1 cellular context compared by ENCODE assay signal in the genomic region with DNA sequence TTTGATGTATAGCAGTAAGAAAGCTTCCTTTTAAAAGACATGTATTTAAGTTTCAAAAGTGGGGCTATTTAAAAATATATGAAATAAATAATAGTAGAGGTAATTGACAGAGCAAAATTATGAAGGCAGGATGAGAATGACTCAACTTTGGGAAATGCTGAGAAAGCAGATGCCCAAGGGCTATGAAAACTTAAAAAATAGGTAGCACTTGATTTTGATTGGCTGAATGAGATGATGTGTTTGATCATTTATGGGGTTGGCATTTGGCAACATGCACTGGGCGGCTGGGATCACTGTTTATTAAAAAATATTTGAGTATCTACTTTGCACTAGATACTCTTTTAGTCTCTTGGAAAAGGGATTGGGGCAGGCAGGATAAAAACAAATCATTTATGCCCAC. TPM values are rescaled to one million over a fixed set of nuclear protein-coding genes. Genes with fewer than 3 reads are reported as not detected.
"Had no signal": no experiment of that assay in that cellular context is flagged by ENCODE, and none has a peak within 500 bp of the region (broad histone marks: within the 10 kb centered on the region; RNA-seq: fewer than 3 reads in every experiment).

No MANE protein-coding gene starts in this region.

RNA-seq across cellular contexts. Expression of a gene that starts 26.5 kb away (rescaled TPM):
- total RNA-seq: G401 had no signal
